In genomic region chr17:83118071-83118841, GRCh38 we compare ENCODE assay signal across 22 cellular contexts. TPM values are rescaled to one million over a fixed set of nuclear protein-coding genes. Genes with fewer than 3 reads are reported as not detected.
DNase-seq lines count a peak whose midpoint lies in the region; ATAC-seq and TF ChIP-seq lines count a peak whose summit lies in the region.
"Had no signal": no experiment of that assay in that cellular context is flagged by ENCODE, and none has a peak within 500 bp of the region (broad histone marks: within the 10 kb centered on the region; RNA-seq: fewer than 3 reads in every experiment).

No MANE protein-coding gene starts in this region.

- no peaks in the 10 kb centered on the region for H3K36me3 ChIP-seq in GM23338 (ENCODE audit: insufficient read depth)
- H3K36me3 ChIP-seq in WERI-Rb-1 = no peaks in the 10 kb centered on the region
- H3K36me3 ChIP-seq: cardiac muscle cell, pancreas, vagina had no signal

- H3K9me3 ChIP-seq in WERI-Rb-1 (ENCODE audit: severe bottlenecking) = no peaks in the 10 kb centered on the region
- H3K9me3 ChIP-seq: pancreas, SK-N-SH, vagina had no signal

- H3K4me1 ChIP-seq in GM23338 (ENCODE audit: insufficient read depth) = peaks cover 6% of the 10 kb centered on the region; the same call in 1 of the 2 replicates
- H3K4me1 ChIP-seq: pancreas had no signal

- H3K27ac ChIP-seq in GM23338 (ENCODE audit: low read depth) (0 out of 2 replicates have a peak overlapping the region, but pooled peaks have one; percentile 59), WERI-Rb-1 (peak overlapping the region; percentile 71)
- H3K27ac ChIP-seq: cardiac muscle cell, pancreas, vagina had no signal

- peaks cover 4% of the 10 kb centered on the region; the same call in 2 of the 3 replicates for H3K9me3 Mint-ChIP-seq in GM23338
- H3K9me3 Mint-ChIP-seq: activated T-cell treated with anti-CD3 and anti-CD28 coated beads, Interleukin-2, amount 50 U/mL, for 24 hours; CD4-positive, alpha-beta memory T cell; T-helper 2 cell treated with Interferon-gamma antibody and Interleukin-4, amounts not matched to agents 5 μg/mL and 100 μg/mL, for 36 hours had no signal

- no peaks in the 10 kb centered on the region for H3K79me2 ChIP-seq in GM23338 (replicated peaks; ENCODE audit: insufficient read depth)

- H2AFZ ChIP-seq in GM23338 = no peak overlapping the region

- intact Hi-C loops in sciatic nerve (cut with DNase I) = no loop called here

- no peaks in the 10 kb centered on the region for H4K20me1 ChIP-seq in GM23338 (replicated peaks; ENCODE audit: insufficient read depth)

- peaks cover 34% of the 10 kb centered on the region for H3K27me3 Mint-ChIP-seq in GM23338 (ENCODE audit: insufficient read depth, low read depth, poor library complexity)

- peaks cover 22% of the 10 kb centered on the region for H3K4me1 Mint-ChIP-seq in GM23338

- DNase-seq in GM23338 (ENCODE audit: low spot score) (no peak), WERI-Rb-1 (peak; percentile 78), left kidney (ENCODE audit: low read depth, low spot score) (peak; percentile 13), sciatic nerve (ENCODE audit: low spot score) (no peak), 8988T (no peak)
- no peak for DNase-seq in activated CD4-positive, alpha-beta T cell treated with anti-CD3 and anti-CD28 coated beads, Interleukin-2, amount 50 U/mL, for 48 hours
- DNase-seq: activated CD8-positive, alpha-beta T cell treated with anti-CD3 and anti-CD28 coated beads, Interleukin-2, amount 10 ng/mL, durations not matched to agents 7 days and 5 days; activated T-cell treated with anti-CD3 and anti-CD28 coated beads, Interleukin-2, amount 50 U/mL, for 24 hours; CD4-positive, alpha-beta memory T cell; MM.1S; NCI-H1417 treated with DMSO at 0.1 percent for 48 hours; NCI-H2107; NCI-H510A; RPMI8226; stimulated activated CD4-positive, alpha-beta T cell treated with anti-CD3 and anti-CD28 coated beads, Interleukin-1b, Interleukin-23, amount 100 ng/mL, for 48 hours had no signal

- peaks cover 3% of the 10 kb centered on the region; the same call in 2 of the 3 replicates for H3K36me3 Mint-ChIP-seq in GM23338 (ENCODE audit: low read depth)
- H3K36me3 Mint-ChIP-seq: CD4-positive, alpha-beta memory T cell had no signal

- H3F3A ChIP-seq in GM23338 (replicated peaks; ENCODE audit: low read depth) = no peaks in the 10 kb centered on the region; the same call in 1 of the 2 replicates

- no peak overlapping the region for H3K4me2 ChIP-seq in GM23338
- H3K4me2 ChIP-seq: SK-N-SH had no signal

- no peak overlapping the region for H3K4me3 Mint-ChIP-seq in GM23338
- H3K4me3 Mint-ChIP-seq: activated CD8-positive, alpha-beta T cell treated with anti-CD3 and anti-CD28 coated beads, Interleukin-2, amount 10 ng/mL, durations not matched to agents 7 days and 5 days; activated T-cell treated with anti-CD3 and anti-CD28 coated beads, Interleukin-2, amount 50 U/mL, for 24 hours had no signal

- H3K4me3 ChIP-seq in GM23338 (no peak overlapping the region), WERI-Rb-1 (ENCODE audit: low read depth, low read length) (peak overlapping the region; percentile 35)
- H3K4me3 ChIP-seq: cardiac muscle cell, lung, pancreas, vagina had no signal

- ATAC-seq in GM23338 (no peak), sciatic nerve (peak; percentile 11)
- no peak for ATAC-seq in activated CD4-positive, CD25-positive, alpha-beta regulatory T cell treated with anti-CD3 and anti-CD28 coated beads, Interleukin-2, amount 50 U/mL, for 24 hours
- ATAC-seq: activated CD8-positive, alpha-beta T cell treated with anti-CD3 and anti-CD28 coated beads, Interleukin-2, amount 10 ng/mL, durations not matched to agents 7 days and 5 days had no signal

- no peaks in the 10 kb centered on the region; the same call in 1 of the 2 replicates for H3K27me3 ChIP-seq in GM23338 (ENCODE audit: insufficient read depth)
- no peaks in the 10 kb centered on the region for H3K27me3 ChIP-seq in WERI-Rb-1 (ENCODE audit: insufficient read depth, low read depth, severe bottlenecking)
- H3K27me3 ChIP-seq: vagina had no signal

- H3K27ac Mint-ChIP-seq in GM23338 = no peak overlapping the region
- H3K27ac Mint-ChIP-seq: activated CD8-positive, alpha-beta T cell treated with anti-CD3 and anti-CD28 coated beads, Interleukin-2, amount 10 ng/mL, durations not matched to agents 7 days and 5 days; activated T-cell treated with anti-CD3 and anti-CD28 coated beads, Interleukin-2, amount 50 U/mL, for 24 hours; T-helper 2 cell treated with Interferon-gamma antibody and Interleukin-4, amounts not matched to agents 5 μg/mL and 100 μg/mL, for 36 hours had no signal

- H3K9me2 ChIP-seq in GM23338 (ENCODE audit: insufficient read depth) = no peaks in the 10 kb centered on the region
- H3K9me2 ChIP-seq: SK-N-SH had no signal

- no peak for TF ChIP-seq CTCF in GM23338 (conservative IDR thresholded peaks at IDR 0.05; ENCODE audit: low read depth in 2 of 2)
- no peak for TF ChIP-seq CTCF in WERI-Rb-1 (IDR thresholded peaks at IDR 0.05; ENCODE audit: low read depth, low read length)

TF ChIP-seq in GM23338, 12 proteins besides CTCF, POLR2A, EP300 and RAD21 (continues in another document):
- TF ChIP-seq CREB1 (CRISPR knock-in tag; IDR thresholded peaks at IDR 0.05; ENCODE audit: low read depth) (no peak), ZNF331 (CRISPR knock-in tag; IDR thresholded peaks at IDR 0.05; ENCODE audit: low read depth) (no peak), ETS1 (IDR thresholded peaks at IDR 0.05) (no peak), STAT1 (IDR thresholded peaks at IDR 0.05; ENCODE audit: unreplicated experiment) (no peak), NANOG (IDR thresholded peaks at IDR 0.05; ENCODE audit: borderline replicate concordance) (no peak), ZNF462 (CRISPR knock-in tag; IDR thresholded peaks at IDR 0.05) (no peak)

RNA-seq across cellular contexts. Expression of gene METRNL, which starts 38.8 kb away (rescaled TPM):
- 17.4 and 20.2 TPM in 2 replicates for total RNA-seq in GM23338 (2014; rRNA removed; shearing (Covaris generic))
- polyA plus RNA-seq in GM23338 (2016; fragmentation: Nextera tagmentation; extraction: Ambion mirVana) = 12.2 and 16.1 TPM in 2 replicates
- 131 TPM for total RNA-seq in sciatic nerve

Comparison
In these comparisons a context has a peak if more than half of its experiments do, and no peak if none do; other contexts are left out.
1. DNase-seq: peak in WERI-Rb-1 (single experiment) and left kidney (single experiment); none in GM23338 (single experiment), sciatic nerve (single experiment), activated CD4-positive, alpha-beta T cell treated with anti-CD3 and anti-CD28 coated beads, Interleukin-2, amount 50 U/mL, for 48 hours (0 of 2) and 8988T (single experiment).